Comparison of ENCODE assay signal across 25 cellular contexts in genomic region chr20:49419785-49420184, GRCh38.
DNase-seq lines count a peak whose midpoint lies in the region; ATAC-seq, FAIRE-seq and TF ChIP-seq lines count a peak whose summit lies in the region.
"Had no signal": no experiment of that assay in that cellular context is flagged by ENCODE, and none has a peak within 500 bp of the region (broad histone marks: within the 10 kb centered on the region; RNA-seq: fewer than 3 reads in every experiment).

No MANE protein-coding gene starts in this region.

- no peaks in the 10 kb centered on the region for H3K9me3 Mint-ChIP-seq in HFFc6
- H3K9me3 Mint-ChIP-seq: activated T-cell treated with anti-CD3 and anti-CD28 coated beads, Interleukin-2, amount 50 U/mL, for 24 hours; natural killer cell treated with Interleukin-12 subunit alpha and Interleukin-12 subunit beta and Interleukin-15 and Interleukin-18, amount 100 ng/mL, for 72 hours; stimulated activated memory B cell treated with anti-CD40 and anti-IgM and Interleukin-4, amounts not matched to agents 10 μg/mL and 1 μg/mL and 100 μg/mL, for 72 hours; T-helper 2 cell treated with Interferon-gamma antibody and Interleukin-4, amounts not matched to agents 5 μg/mL and 100 μg/mL, for 36 hours had no signal

- H3K36me3 Mint-ChIP-seq in HFFc6 (ENCODE audit: low read depth): no peaks in the 10 kb centered on the region
- H3K36me3 Mint-ChIP-seq: natural killer cell treated with Interleukin-12 subunit alpha and Interleukin-12 subunit beta and Interleukin-15 and Interleukin-18, amount 100 ng/mL, for 72 hours; stimulated activated memory B cell treated with anti-CD40 and anti-IgM and Interleukin-4, amounts not matched to agents 10 μg/mL and 1 μg/mL and 100 μg/mL, for 72 hours had no signal

- H3K9me3 ChIP-seq in mucosa of rectum (ENCODE audit: control insufficient read depth in 2 of 2, low read length in 2 of 2): no peaks in the 10 kb centered on the region
- H3K9me3 ChIP-seq in stomach smooth muscle (ENCODE audit: control insufficient read depth in 2 of 2, low read length in 2 of 2): no peaks in the 10 kb centered on the region
- H3K9me3 ChIP-seq: right lobe of liver had no signal

- H3K4me1 Mint-ChIP-seq in HFFc6 (ENCODE audit: low read depth): peaks cover 5% of the 10 kb centered on the region; the same call in 1 of the 2 replicates
- H3K4me1 Mint-ChIP-seq: B cell; stimulated activated memory B cell treated with anti-CD40 and anti-IgM and Interleukin-4, amounts not matched to agents 10 μg/mL and 1 μg/mL and 100 μg/mL, for 72 hours had no signal

- H3K9ac ChIP-seq in mucosa of rectum (ENCODE audit: low read depth in 1 of 2, low read length in 2 of 2): no peak overlapping the region
- no peak overlapping the region for H3K9ac ChIP-seq in stomach smooth muscle (ENCODE audit: low read length in 2 of 2)
- H3K9ac ChIP-seq: GM23248 had no signal

- H3K27ac ChIP-seq in cingulate gyrus (ENCODE audit: low read depth, low read length): peak overlapping the region; percentile 62
- H3K27ac ChIP-seq in mucosa of rectum (ENCODE audit: low read depth in 2 of 2, low read length in 2 of 2): peak overlapping the region; percentile 29 to 63
- H3K27ac ChIP-seq in stomach smooth muscle (ENCODE audit: low read length): peak overlapping the region; percentile 80
- H3K27ac ChIP-seq: GM23248, HL-60, right lobe of liver had no signal

- DNase-seq in HTR-8/SVneo (ENCODE audit: insufficient read length, low spot score) (no peak), NCI-H345 treated with DMSO at 0.1 percent for 48 hours (lab: John Stamatoyannopoulos, UW; ENCODE audit: unreplicated experiment) (no peak), NCI-H2029 treated with DMSO at 0.1 percent for 48 hours (lab: John Stamatoyannopoulos, UW) (no peak), HFFc6 (no peak), left lobe of liver (ENCODE audit: low spot score) (no peak)
- DNase-seq: activated CD4-positive, alpha-beta T cell treated with anti-CD3 and anti-CD28 coated beads for 4 hours; activated gamma-delta T cell treated with Interleukin-2 at 50 U/mL for 16 hours; activated T-cell treated with anti-CD3 and anti-CD28 coated beads, Interleukin-2, amount 50 U/mL, for 24 hours; DMS153; effector CD8-positive, alpha-beta T cell; foreskin fibroblast; GM23248; NCI-H1436 treated with DMSO at 0.1 percent for 48 hours; NCI-H524; right lobe of liver; SHP77 treated with DMSO at 0.1 percent for 48 hours; stimulated activated CD4-positive, alpha-beta T cell treated with anti-CD3 and anti-CD28 coated beads, Interleukin-4, amount 100 ng/mL, for 4 hours had no signal

- no peak overlapping the region for H3K27ac Mint-ChIP-seq in HFFc6
- H3K27ac Mint-ChIP-seq: activated T-cell treated with anti-CD3 and anti-CD28 coated beads, Interleukin-2, amount 50 U/mL, for 24 hours; B cell; natural killer cell treated with Interleukin-12 subunit alpha and Interleukin-12 subunit beta and Interleukin-15 and Interleukin-18, amount 100 ng/mL, for 72 hours; stimulated activated memory B cell treated with anti-CD40 and anti-IgM and Interleukin-4, amounts not matched to agents 10 μg/mL and 1 μg/mL and 100 μg/mL, for 72 hours; T-helper 2 cell treated with Interferon-gamma antibody and Interleukin-4, amounts not matched to agents 5 μg/mL and 100 μg/mL, for 36 hours had no signal

- H3K4me3 ChIP-seq in mucosa of rectum (ENCODE audit: low read length in 2 of 2) (no peak overlapping the region), stomach smooth muscle (ENCODE audit: low read length in 2 of 2) (no peak overlapping the region)
- H3K4me3 ChIP-seq: GM23248, right lobe of liver had no signal

- peak; percentile 62 for FAIRE-seq in HTR-8/SVneo (lab: Jason Lieb, UNC)

- no peak for ATAC-seq in left lobe of liver

- no peak overlapping the region for H3K4me3 Mint-ChIP-seq in HFFc6
- H3K4me3 Mint-ChIP-seq: activated T-cell treated with anti-CD3 and anti-CD28 coated beads, Interleukin-2, amount 50 U/mL, for 24 hours; B cell; natural killer cell treated with Interleukin-12 subunit alpha and Interleukin-12 subunit beta and Interleukin-15 and Interleukin-18, amount 100 ng/mL, for 72 hours; stimulated activated memory B cell treated with anti-CD40 and anti-IgM and Interleukin-4, amounts not matched to agents 10 μg/mL and 1 μg/mL and 100 μg/mL, for 72 hours; T-helper 2 cell treated with Interferon-gamma antibody and Interleukin-4, amounts not matched to agents 5 μg/mL and 100 μg/mL, for 36 hours had no signal

- peaks cover 4 to 14% of the 10 kb centered on the region in 2 donors for H3K4me1 ChIP-seq in mucosa of rectum (ENCODE audit: control insufficient read depth in 2 of 2, insufficient read depth in 2 of 2, low read length in 2 of 2)
- peaks cover 70% of the 10 kb centered on the region for H3K4me1 ChIP-seq in stomach smooth muscle (ENCODE audit: control insufficient read depth, insufficient read depth, low read length)
- H3K4me1 ChIP-seq: right lobe of liver had no signal

- no peaks in the 10 kb centered on the region for H3K27me3 ChIP-seq in mucosa of rectum (ENCODE audit: control insufficient read depth in 2 of 2, insufficient read depth in 2 of 2, low read length in 2 of 2)
- no peaks in the 10 kb centered on the region for H3K27me3 ChIP-seq in stomach smooth muscle (ENCODE audit: control insufficient read depth in 1 of 2, insufficient read depth in 2 of 2, low read length in 2 of 2)
- H3K27me3 ChIP-seq: right lobe of liver had no signal

- H3K36me3 ChIP-seq in mucosa of rectum (ENCODE audit: control insufficient read depth in 2 of 2, insufficient read depth in 2 of 2, low read length in 2 of 2): no peaks in the 10 kb centered on the region
- no peaks in the 10 kb centered on the region for H3K36me3 ChIP-seq in stomach smooth muscle (ENCODE audit: control insufficient read depth in 2 of 2, insufficient read depth in 2 of 2, low read length in 2 of 2)
- H3K36me3 ChIP-seq: right lobe of liver had no signal

- TF ChIP-seq CTCF in HFFc6 (IDR thresholded peaks at IDR 0.05): no peak

- peaks cover 58% of the 10 kb centered on the region for H3K27me3 Mint-ChIP-seq in HFFc6 (ENCODE audit: insufficient read depth)
